In the genomic region with DNA sequence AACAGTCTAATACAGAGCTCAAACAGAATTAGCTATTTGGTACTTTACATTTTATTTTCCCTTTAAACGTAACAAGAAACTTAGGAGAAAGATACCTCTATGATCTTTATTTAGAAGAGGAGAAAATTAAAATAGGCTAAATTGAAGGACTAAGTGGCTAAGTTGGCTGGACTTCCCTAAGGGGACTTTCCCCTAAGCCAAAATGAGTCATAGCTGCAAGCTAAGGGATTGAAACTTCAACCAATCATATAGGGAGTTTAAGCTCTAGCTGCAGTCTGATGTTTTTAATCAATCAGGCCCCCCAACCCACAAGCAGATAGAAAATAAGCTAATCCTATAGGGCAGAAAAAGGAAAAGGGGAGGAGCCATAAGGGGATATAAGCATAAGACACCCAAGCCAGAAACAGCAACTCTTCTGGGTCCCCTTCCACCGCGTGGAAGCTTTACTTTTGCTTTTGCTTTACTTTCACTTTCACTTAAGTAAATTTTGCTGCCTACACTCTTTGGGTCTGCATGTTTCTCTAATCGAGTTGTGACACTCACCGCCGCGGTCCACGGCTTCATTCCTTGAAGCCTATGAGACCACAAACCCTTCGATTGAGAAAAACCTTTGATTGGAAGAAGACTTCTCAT, we compare ENCODE assay signal across 10 cellular contexts.
DNase-seq lines count a peak whose midpoint lies in the region; ATAC-seq and TF ChIP-seq lines count a peak whose summit lies in the region.
"Had no signal": no experiment of that assay in that cellular context is flagged by ENCODE, and none has a peak within 500 bp of the region (broad histone marks: within the 10 kb centered on the region; RNA-seq: fewer than 3 reads in every experiment).

No MANE protein-coding gene starts in this region.

- no peak for TF ChIP-seq POLR2A in body of pancreas (IDR thresholded peaks at IDR 0.05)

- H3K4me3 Mint-ChIP-seq in naive thymus-derived CD4-positive, alpha-beta T cell, result peak overlapping the region in 9 of 10 donors; percentile 48 to 79 (median 68)

- H3K27me3 ChIP-seq in naive thymus-derived CD4-positive, alpha-beta T cell (ENCODE audit: control insufficient read depth in 2 of 2, insufficient read depth in 2 of 2, low read length in 2 of 2), result no peaks in the 10 kb centered on the region
- H3K27me3 ChIP-seq in body of pancreas (no peaks in the 10 kb centered on the region), HAP-1 (ENCODE audit: low read depth) (no peaks in the 10 kb centered on the region)

- peak; percentile 85 for ATAC-seq in HG03045 (IDR thresholded peaks at IDR 0.05; ENCODE audit: unreplicated experiment)
- peak; percentile 74 for ATAC-seq in naive thymus-derived CD4-positive, alpha-beta T cell
- ATAC-seq in body of pancreas, result no peak

- in situ Hi-C loops in HAP-1 (cut with MboI; ENCODE audit: low sequenced_read_pairs), result no loop called here

- H3K9me3 ChIP-seq in naive thymus-derived CD4-positive, alpha-beta T cell (ENCODE audit: control insufficient read depth in 2 of 3, low read length in 3 of 3), result no peaks in the 10 kb centered on the region
- H3K9me3 ChIP-seq in body of pancreas (peaks cover 0 to 5% (median 0%) of the 10 kb centered on the region in 3 donors), HAP-1 (no peaks in the 10 kb centered on the region)

- H3K4me1 Mint-ChIP-seq in naive thymus-derived CD4-positive, alpha-beta T cell, result peaks cover 0 to 11% (median 0%) of the 10 kb centered on the region in 7 donors

- peak overlapping the region in 4 of 9 donors; percentile 14 to 59 (median 46) for H3K27ac Mint-ChIP-seq in naive thymus-derived CD4-positive, alpha-beta T cell

- no peaks in the 10 kb centered on the region for H3K36me3 Mint-ChIP-seq in naive thymus-derived CD4-positive, alpha-beta T cell

- H3K9me3 Mint-ChIP-seq in naive thymus-derived CD4-positive, alpha-beta T cell, result peaks cover 3 to 19% (median 11%) of the 10 kb centered on the region in 11 donors

- intact Hi-C loops in naive thymus-derived CD4-positive, alpha-beta T cell (cut with micrococcal nuclease), result no loop called here
- intact Hi-C loops in body of pancreas (cut with DNase I), result no loop called here

- no peaks in the 10 kb centered on the region for H3K27me3 Mint-ChIP-seq in naive thymus-derived CD4-positive, alpha-beta T cell

- no peaks in the 10 kb centered on the region for H3K36me3 ChIP-seq in naive thymus-derived CD4-positive, alpha-beta T cell (ENCODE audit: control insufficient read depth in 2 of 3, insufficient read depth in 3 of 3, low read length in 3 of 3)
- H3K36me3 ChIP-seq in body of pancreas (replicated peaks in 1 of 2; ENCODE audit: insufficient read depth in 1 of 2, low read depth in 2 of 2) (no peaks in the 10 kb centered on the region), HAP-1 (replicated peaks) (no peaks in the 10 kb centered on the region)
- H3K36me3 ChIP-seq: prostate gland had no signal

- CTCF ChIA-PET in naive thymus-derived CD4-positive, alpha-beta T cell (lab: Charles Lee), result no interaction called here

- POLR2A ChIA-PET in naive thymus-derived CD4-positive, alpha-beta T cell (lab: Charles Lee), result no interaction called here

- no peak for TF ChIP-seq CTCF in body of pancreas (IDR thresholded peaks at IDR 0.05)

- peak; percentile 3 for DNase-seq in NCI-H2107 treated with DMSO at 0.1 percent for 48 hours (lab: John Stamatoyannopoulos, UW; ENCODE audit: unreplicated experiment)
- DNase-seq in NCI-H2107 (lab: John Stamatoyannopoulos, UW), result no peak
- peak; percentile 46 for DNase-seq in SW480 (ENCODE audit: low spot score)
- peak in 3 of 9 donors; percentile 12 to 18 (median 16) for DNase-seq in naive thymus-derived CD4-positive, alpha-beta T cell
- no peak for DNase-seq in body of pancreas
- no peak for DNase-seq in HAP-1 (ENCODE audit: low spot score in 2 of 2)
- no peak for DNase-seq in amniotic stem cell (lab: John Stamatoyannopoulos, UW)

- 80 to 91% methylated on average over 9 of the region's 9 CpGs for WGBS in body of pancreas, 2 donors

- no peaks in the 10 kb centered on the region for H3K4me1 ChIP-seq in naive thymus-derived CD4-positive, alpha-beta T cell (ENCODE audit: control insufficient read depth in 2 of 2, insufficient read depth in 2 of 2, low read length in 2 of 2)
- H3K4me1 ChIP-seq in body of pancreas (no peaks in the 10 kb centered on the region), HAP-1 (no peaks in the 10 kb centered on the region)
- H3K4me1 ChIP-seq: prostate gland had no signal

- no peak overlapping the region for H3K27ac ChIP-seq in naive thymus-derived CD4-positive, alpha-beta T cell (ENCODE audit: low read depth, low read length)
- H3K27ac ChIP-seq in body of pancreas, result no peak overlapping the region
- H3K27ac ChIP-seq: 22Rv1, prostate gland had no signal

- H3K4me3 ChIP-seq in naive thymus-derived CD4-positive, alpha-beta T cell (ENCODE audit: low read length), result peak overlapping the region; percentile 26
- no peak overlapping the region for H3K4me3 ChIP-seq in body of pancreas
- H3K4me3 ChIP-seq in HAP-1, result no peak overlapping the region
- H3K4me3 ChIP-seq: prostate gland had no signal

Comparison
In these comparisons a context has a peak if more than half of its experiments do, and no peak if none do; other contexts are left out.
1. DNase-seq: peak in NCI-H2107 treated with DMSO at 0.1 percent for 48 hours (single experiment) and SW480 (single experiment); none in NCI-H2107 (single experiment), body of pancreas (0 of 4), HAP-1 (0 of 2) and amniotic stem cell (single experiment).